ENCODE assay signal across 11 cellular contexts in genomic region chr1:8962812-8963669, GRCh38. TPM values are rescaled to one million over a fixed set of nuclear protein-coding genes. Genes with fewer than 3 reads are reported as not detected.
DNase-seq lines count a peak whose midpoint lies in the region; ATAC-seq, FAIRE-seq and TF ChIP-seq lines count a peak whose summit lies in the region.
"Had no signal": no experiment of that assay in that cellular context is flagged by ENCODE, and none has a peak within 500 bp of the region (broad histone marks: within the 10 kb centered on the region; RNA-seq: fewer than 3 reads in every experiment).

No MANE protein-coding gene starts in this region.

- no peaks in the 10 kb centered on the region for H3K27me3 Mint-ChIP-seq in T-helper 17 cell
- H3K27me3 Mint-ChIP-seq in endothelial cell (ENCODE audit: unreplicated experiment): peaks cover 10% of the 10 kb centered on the region

- H3K36me3 Mint-ChIP-seq in T-helper 17 cell (ENCODE audit: low read depth): peaks cover 12% of the 10 kb centered on the region
- peaks cover 4% of the 10 kb centered on the region for H3K36me3 Mint-ChIP-seq in endothelial cell (ENCODE audit: low read depth, unreplicated experiment)

- H4K20me1 ChIP-seq in KMS-11 (ENCODE audit: insufficient read depth): no peaks in the 10 kb centered on the region

- no peak overlapping the region for H2AFZ ChIP-seq in KMS-11 (ENCODE audit: low read depth)

- H3K4me2 ChIP-seq in KMS-11: no peak overlapping the region

- no peaks in the 10 kb centered on the region for H3K4me1 ChIP-seq in KMS-11 (ENCODE audit: low read depth, poor library complexity, severe bottlenecking)
- no peaks in the 10 kb centered on the region for H3K4me1 ChIP-seq in pancreas

- H3K36me3 ChIP-seq in KMS-11 (ENCODE audit: insufficient read depth) (no peaks in the 10 kb centered on the region), pancreas (no peaks in the 10 kb centered on the region)

- H3K79me2 ChIP-seq in KMS-11 (ENCODE audit: insufficient read depth, low read depth): no peaks in the 10 kb centered on the region

- TF ChIP-seq CTCF in KMS-11 (conservative IDR thresholded peaks at IDR 0.05; ENCODE audit: low read depth, low read length) (peak; percentile 66), endothelial cell (IDR thresholded peaks at IDR 0.05; ENCODE audit: unreplicated experiment) (peak; percentile 51), pancreas (IDR thresholded peaks at IDR 0.05) (no peak)

- H3K4me3 ChIP-seq in KMS-11 (IDR thresholded peaks at IDR 0.05; ENCODE audit: insufficient read depth, low read depth, low read length) (no peak overlapping the region), pancreas (no peak overlapping the region)

- intact Hi-C loops in pancreas (cut with DNase I): no loop called here

- peak overlapping the region; percentile 35 for H3K27ac Mint-ChIP-seq in T-helper 17 cell
- H3K27ac Mint-ChIP-seq in endothelial cell (ENCODE audit: unreplicated experiment): no peak overlapping the region
- H3K27ac Mint-ChIP-seq: dendritic cell treated with granulocyte-macrophage colony-stimulating factor and Interleukin-4, amounts not matched to agents 40 ng/mL and 50 ng/mL, for 4 days had no signal

- H3K4me3 Mint-ChIP-seq in T-helper 17 cell (peak overlapping the region; percentile 8), endothelial cell (ENCODE audit: unreplicated experiment) (no peak overlapping the region)
- H3K4me3 Mint-ChIP-seq: dendritic cell treated with granulocyte-macrophage colony-stimulating factor and Interleukin-4, amounts not matched to agents 40 ng/mL and 50 ng/mL, for 4 days had no signal

- FAIRE-seq in pancreas (lab: Jason Lieb, UNC): no peak

- ATAC-seq in T-helper 17 cell: peak; percentile 55
- peak in 3 of 4 donors; percentile 30 to 61 (median 59) for ATAC-seq in pancreas
- ATAC-seq in GM18907 (IDR thresholded peaks at IDR 0.05; ENCODE audit: unreplicated experiment): no peak
- ATAC-seq in GM18517 (IDR thresholded peaks at IDR 0.05; ENCODE audit: unreplicated experiment): no peak

- 40 to 44% methylated on average over 17 of the region's 17 CpGs for WGBS in pancreas, 2 donors

- H3K4me1 Mint-ChIP-seq in T-helper 17 cell (peaks cover 42% of the 10 kb centered on the region), endothelial cell (ENCODE audit: unreplicated experiment) (no peaks in the 10 kb centered on the region)

- H3K9ac ChIP-seq in KMS-11: no peak overlapping the region

- H3K9me3 ChIP-seq in T-helper 17 cell (ENCODE audit: control insufficient read depth, low read length, poor library complexity, severe bottlenecking) (no peaks in the 10 kb centered on the region), pancreas (no peaks in the 10 kb centered on the region)

- DNase-seq in NCI-H2171 treated with DMSO at 0.1 percent for 48 hours (lab: John Stamatoyannopoulos, UW) (peak; percentile 14), NCI-H2171 (lab: John Stamatoyannopoulos, UW) (no peak), T-helper 17 cell (no peak), endothelial cell (ENCODE audit: low spot score) (peak; percentile 59), pancreas (no peak)

- H3K27ac ChIP-seq in KMS-11: no peak overlapping the region
- no peak overlapping the region for H3K27ac ChIP-seq in pancreas
- H3K27ac ChIP-seq: C4-2B had no signal

- H3K27me3 ChIP-seq in KMS-11 (ENCODE audit: insufficient read depth, low read depth): no peaks in the 10 kb centered on the region
- H3K27me3 ChIP-seq in pancreas: no peaks in the 10 kb centered on the region

- H3K9me3 Mint-ChIP-seq in endothelial cell (ENCODE audit: unreplicated experiment): no peaks in the 10 kb centered on the region

RNA-seq across cellular contexts. Expression of gene CA6, which starts 17.4 kb away (rescaled TPM):
- total RNA-seq in T-helper 17 cell: 1 to 10 TPM in 1 of 2 donors, not detected in 1; 1.6 TPM
- 2.5 TPM for total RNA-seq in endothelial cell (ENCODE audit: unreplicated experiment)
- not detected for total RNA-seq in pancreas
- not detected for polyA plus RNA-seq in pancreas
- total RNA-seq: subcutaneous adipose tissue had no signal

Comparison
In these comparisons a context has a peak if more than half of its experiments do, and no peak if none do; other contexts are left out.
1. DNase-seq: peak in NCI-H2171 treated with DMSO at 0.1 percent for 48 hours (single experiment) and endothelial cell (single experiment); none in NCI-H2171 (single experiment), T-helper 17 cell (0 of 3) and pancreas (0 of 6).
2. CTCF ChIP-seq: peak in KMS-11 (single experiment) and endothelial cell (single experiment); none in pancreas (0 of 4).
3. ATAC-seq: peak in T-helper 17 cell (single experiment) and pancreas (3 of 4); none in GM18907 (single experiment) and GM18517 (single experiment).